ENCODE assay signal across 7 cellular contexts in the genomic region with DNA sequence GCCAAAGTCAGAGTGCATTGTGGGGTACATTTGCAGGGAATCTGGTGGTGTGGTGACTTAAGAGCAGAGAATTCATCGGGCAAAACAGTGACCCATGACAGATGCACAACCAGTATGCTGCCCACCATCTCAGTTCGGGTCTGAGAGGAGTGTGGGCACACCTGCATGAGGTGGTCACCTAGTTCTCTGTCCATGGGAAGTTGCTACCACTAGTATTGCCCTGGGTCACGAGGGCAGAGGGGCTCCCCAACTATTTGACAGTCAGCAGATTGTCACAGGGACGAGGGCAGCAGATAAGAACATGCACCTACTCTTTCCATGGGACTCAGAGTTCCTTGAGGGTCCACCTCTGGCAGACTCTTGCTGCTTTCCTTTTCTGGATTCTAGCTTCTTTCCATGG.
"Had no signal": no experiment of that assay in that cellular context is flagged by ENCODE, and none has a peak within 500 bp of the region (broad histone marks: within the 10 kb centered on the region; RNA-seq: fewer than 3 reads in every experiment).

No MANE protein-coding gene starts in this region.

- H3K4me3 ChIP-seq: GM12878 had no signal

- DNase-seq: GDM1, GF-D8 had no signal

- ATAC-seq: GM12878 had no signal

- FAIRE-seq: G401.6, GM12878, GM12891, GM12892, GM18507 had no signal
